ENCODE assay signal across 8 cellular contexts in genomic region chr3:112984485-112984884, GRCh38. TPM values are rescaled to one million over a fixed set of nuclear protein-coding genes. Genes with fewer than 3 reads are reported as not detected.
DNase-seq lines count a peak whose midpoint lies in the region; ATAC-seq and TF ChIP-seq lines count a peak whose summit lies in the region.

No MANE protein-coding gene starts in this region.

- WGBS in testis, 2 donors, result 92 to 98% methylated on average over 2 of the region's 2 CpGs

- TF ChIP-seq POLR2A in testis (IDR thresholded peaks at IDR 0.05), result no peak

- POLR2A ChIA-PET in PC-9 (lab: Charles Lee; ENCODE audit: unreplicated experiment), result no interaction called here

- DNase-seq in GM12865 (ENCODE audit: low read depth) (peak; percentile 40), PC-9 (peak in 1 of 2 experiments; percentile 20), fibroblast of peridontal ligament (ENCODE audit: extremely low read depth) (peak; percentile 18), middle frontal gyrus (ENCODE audit: extremely low spot score, low spot score) (no peak), testis (no peak), left lung (no peak)

- no peak overlapping the region for H3K9ac ChIP-seq in BLaER1

- peaks cover 11% of the 10 kb centered on the region for H3K4me1 ChIP-seq in BLaER1
- H3K4me1 ChIP-seq in PC-9 (replicated peaks; ENCODE audit: insufficient read depth), result peaks cover 11% of the 10 kb centered on the region
- no peaks in the 10 kb centered on the region for H3K4me1 ChIP-seq in testis
- peaks cover 0 to 6% of the 10 kb centered on the region in 2 donors for H3K4me1 ChIP-seq in left lung

- no TSS peak for BruUV-seq in PC-9 (replicated peaks; lab: Mats Ljungman, UMichigan)

- H4K20me1 ChIP-seq in BLaER1, result no peaks in the 10 kb centered on the region
- no peaks in the 10 kb centered on the region for H4K20me1 ChIP-seq in PC-9 (ENCODE audit: insufficient read depth)

- H3K4me2 ChIP-seq in BLaER1 (peak overlapping the region; percentile 31; the same call in 1 of the 2 replicates), PC-9 (peak overlapping the region; percentile 1; the same call in 1 of the 2 replicates)

- H3K79me2 ChIP-seq in PC-9 (ENCODE audit: low read depth), result no peaks in the 10 kb centered on the region

- H3K27ac ChIP-seq in BLaER1 (no peak overlapping the region), PC-9 (no peak overlapping the region), testis (no peak overlapping the region), left lung (no peak overlapping the region)

- no peak for TF ChIP-seq CTCF in GM12865 (IDR thresholded peaks at IDR 0.05; ENCODE audit: insufficient read depth, low read depth, low read length, missing control alignments)
- TF ChIP-seq CTCF in PC-9 (conservative IDR thresholded peaks at IDR 0.05), result no peak
- TF ChIP-seq CTCF in testis (IDR thresholded peaks at IDR 0.05), result no peak
- no peak for TF ChIP-seq CTCF in left lung (IDR thresholded peaks at IDR 0.05)

- ATAC-seq in HG03571 (IDR thresholded peaks at IDR 0.05; ENCODE audit: unreplicated experiment), result no peak
- ATAC-seq in left lung, result no peak

- no peaks in the 10 kb centered on the region for H3K9me2 ChIP-seq in PC-9 (ENCODE audit: insufficient read depth)

- H2AFZ ChIP-seq in PC-9, result no peak overlapping the region

- CTCF ChIA-PET in PC-9 (lab: Charles Lee), result no interaction called here

- no peaks in the 10 kb centered on the region for H3F3A ChIP-seq in PC-9 (ENCODE audit: insufficient read depth, low read depth)

- H3K36me3 ChIP-seq in BLaER1, result no peaks in the 10 kb centered on the region
- H3K36me3 ChIP-seq in PC-9 (ENCODE audit: low read depth), result no peaks in the 10 kb centered on the region
- H3K36me3 ChIP-seq in testis (ENCODE audit: low read depth, missing control alignments), result no peaks in the 10 kb centered on the region
- H3K36me3 ChIP-seq in left lung, result no peaks in the 10 kb centered on the region

- H3K4me3 ChIP-seq in BLaER1 (no peak overlapping the region), GM12865 (ENCODE audit: low read depth, low read length) (no peak overlapping the region), PC-9 (no peak overlapping the region), testis (no peak overlapping the region), left lung (no peak overlapping the region)

- no peaks in the 10 kb centered on the region for H3K9me3 ChIP-seq in BLaER1
- H3K9me3 ChIP-seq in PC-9 (ENCODE audit: insufficient read depth, low read depth), result no peaks in the 10 kb centered on the region
- no peaks in the 10 kb centered on the region for H3K9me3 ChIP-seq in testis
- H3K9me3 ChIP-seq in left lung, result no peaks in the 10 kb centered on the region

- H3K27me3 ChIP-seq in BLaER1 (no peaks in the 10 kb centered on the region), PC-9 (ENCODE audit: insufficient read depth, low read depth) (no peaks in the 10 kb centered on the region), testis (no peaks in the 10 kb centered on the region), left lung (no peaks in the 10 kb centered on the region)

- intact Hi-C loops in PC-9 (cut with micrococcal nuclease; ENCODE audit: unreplicated experiment) (no loop called here), testis (cut with DNase I; ENCODE audit: low total_unique reads) (no loop called here), left lung (cut with DNase I) (loop anchor here in 1 of 2 donors (10.0 kb wide), 1 partner anchor 350 kb away; no protein-coding TSS in a partner anchor)

RNA-seq across cellular contexts. Expression of gene GTPBP8, which starts 6.3 kb away (rescaled TPM):
- total RNA-seq in PC-9 (2021) (27.9 and 34.3 TPM in 2 replicates), testis (10 to 100 TPM; 37.7 to 50.7 TPM), left lung (10 to 100 TPM; 14.7 to 16.8 TPM)
- polyA plus RNA-seq in testis (ENCODE audit: insufficient read depth, low read depth, low replicate concordance), result 39.3 TPM

RNA-seq across cellular contexts. Expression of gene CD200R1, which starts 9.6 kb away (rescaled TPM):
- total RNA-seq in PC-9 (2021), result 0.20 and 0.63 TPM in 2 replicates
- 1 to 10 TPM; 1.3 to 1.7 TPM for total RNA-seq in testis
- 1.5 TPM for polyA plus RNA-seq in testis (ENCODE audit: insufficient read depth, low read depth, low replicate concordance)
- 1 to 10 TPM; 1.2 to 2.7 TPM for total RNA-seq in left lung

Comparison
In these comparisons a context has a peak if more than half of its experiments do, and no peak if none do; other contexts are left out.
1. DNase-seq: peak in GM12865 (single experiment) and fibroblast of peridontal ligament (single experiment); none in middle frontal gyrus (single experiment), testis (single experiment) and left lung (0 of 2).